8 cellular contexts compared by ENCODE assay signal in genomic region chr9:19230356-19231125, GRCh38. TPM values are rescaled to one million over a fixed set of nuclear protein-coding genes. Genes with fewer than 3 reads are reported as not detected.
DNase-seq lines count a peak whose midpoint lies in the region; TF ChIP-seq lines count a peak whose summit lies in the region.

Gene DENND4C, plus strand, starts transcription at chr9:19230693. Its CDS starts 45,482 bp downstream, at chr9:19276175.

- peak within 1 kb of the TSS; percentile 96 for H3K27ac ChIP-seq in neuronal stem cell (replicated peaks; ENCODE audit: low read length)

- peak within 1 kb of the TSS; percentile 63 for H3K4me2 ChIP-seq in neuronal stem cell (ENCODE audit: insufficient read depth, low read length, poor library complexity, severe bottlenecking)

- H2BK5ac ChIP-seq in neuronal stem cell (ENCODE audit: low read length) = peak within 1 kb of the TSS; percentile 98

- peak; percentile 38; the same call in 1 of the 2 replicates for TF ChIP-seq CTCF in LNCaP clone FGC (IDR thresholded peaks at IDR 0.05; ENCODE audit: control insufficient read depth, extremely low read depth, insufficient read depth)
- TF ChIP-seq CTCF in subcutaneous adipose tissue (IDR thresholded peaks at IDR 0.05; ENCODE audit: low read depth) = no peak

- peaks cover 2 to 9% of the 10 kb centered on the region in 2 donors for H3K4me1 ChIP-seq in neuronal stem cell (ENCODE audit: control insufficient read depth in 2 of 2, insufficient read depth in 1 of 2, low read depth in 1 of 2, low read length in 2 of 2)

- in situ Hi-C loops in G401 (cut with HindIII; ENCODE audit: low sequenced_read_pairs) = no loop called here

- H3K4ac ChIP-seq in neuronal stem cell (ENCODE audit: low read length) = peak within 1 kb of the TSS; percentile 66

- peak within 1 kb of the TSS; percentile 85 for H3K23ac ChIP-seq in neuronal stem cell (ENCODE audit: low read depth, low read length, poor library complexity)

- no peaks in the 10 kb centered on the region for H3K27me3 ChIP-seq in neuronal stem cell (ENCODE audit: control insufficient read depth in 3 of 3, insufficient read depth in 3 of 3, low read depth in 1 of 3, low read length in 3 of 3)

- peak within 1 kb of the TSS; percentile 99 for H3K18ac ChIP-seq in neuronal stem cell (ENCODE audit: low read length)

- peak within 1 kb of the TSS; percentile 94 for H3K14ac ChIP-seq in neuronal stem cell (ENCODE audit: low read length)

- no peak within 1 kb of the TSS for H4K8ac ChIP-seq in neuronal stem cell (ENCODE audit: low read depth, low read length)

- H3K36me3 ChIP-seq in neuronal stem cell (replicated peaks in 1 of 2; ENCODE audit: control insufficient read depth in 2 of 2, insufficient read depth in 2 of 2, low read length in 2 of 2) = no peaks in the 10 kb centered on the region

- peaks cover 2% of the 10 kb centered on the region for H3K79me1 ChIP-seq in neuronal stem cell (ENCODE audit: low read depth, low read length)

- peak; percentile 89 for DNase-seq in G401 (ENCODE audit: low spot score)
- DNase-seq in GOT3 (lab: John Stamatoyannopoulos, UW) = peak; percentile 11
- DNase-seq in LNCaP clone FGC (ENCODE audit: low read depth) = peak; percentile 67
- DNase-seq in SHP77 (lab: John Stamatoyannopoulos, UW) = peak; percentile 52 to 81
- peak; percentile 83 for DNase-seq in activated gamma-delta T cell treated with Interleukin-2 at 50 U/mL for 16 hours
- peak; percentile 72 for DNase-seq in foreskin melanocyte
- DNase-seq in neuronal stem cell (ENCODE audit: low spot score) = peak; percentile 93

- peak within 1 kb of the TSS; percentile 98 for H3K9ac ChIP-seq in neuronal stem cell (ENCODE audit: low read depth, low read length, poor library complexity)

- peak within 1 kb of the TSS; percentile 21 for H2BK120ac ChIP-seq in neuronal stem cell (ENCODE audit: low read depth, low read length)

- no CpG with 5 or more reads among the region's 86 CpGs for WGBS in neuronal stem cell (ENCODE audit: extremely low coverage in 2 of 2, insufficient read length in 2 of 2, insufficient replicate concordance in 1 of 2), 2 donors

- H3K4me3 ChIP-seq in LNCaP clone FGC (ENCODE audit: low read depth, low read length) (peak within 1 kb of the TSS; percentile 85), neuronal stem cell (ENCODE audit: low read length in 2 of 2) (peak within 1 kb of the TSS; percentile 64 to 100)

- peak within 1 kb of the TSS; percentile 81 for H2BK15ac ChIP-seq in neuronal stem cell (ENCODE audit: low read length)

- H2AFZ ChIP-seq in neuronal stem cell (ENCODE audit: low read length) = peak within 1 kb of the TSS; percentile 93

- no peak within 1 kb of the TSS for H2BK12ac ChIP-seq in neuronal stem cell (ENCODE audit: low read length)

- H2AK5ac ChIP-seq in neuronal stem cell (ENCODE audit: low read depth, low read length) = no peak within 1 kb of the TSS

- no peaks in the 10 kb centered on the region for H3K9me3 ChIP-seq in neuronal stem cell (replicated peaks in 1 of 2; ENCODE audit: control insufficient read depth in 2 of 2, insufficient read depth in 1 of 2, low read depth in 1 of 2, low read length in 2 of 2)

- H4K91ac ChIP-seq in neuronal stem cell (ENCODE audit: low read depth, low read length, poor library complexity) = no peak within 1 kb of the TSS

RNA-seq across cellular contexts. Expression of gene DENND4C, which starts in this region (rescaled TPM):
- 30.0 and 31.5 TPM in 2 replicates for total RNA-seq in G401 (2014; rRNA removed; shearing (Covaris generic))
- 13.3 TPM for polyA plus RNA-seq in neuronal stem cell (2013, experiment 1 of 2)
- 14.0 TPM for polyA plus RNA-seq in neuronal stem cell (2013, experiment 2 of 2)
- total RNA-seq in subcutaneous adipose tissue = 100 to 1,000 TPM; 111 to 309 (median 167) TPM

Comparison
In these comparisons a context has a peak if more than half of its experiments do, and no peak if none do; other contexts are left out.
1. Peak in every context shown above with its lines: DNase-seq, H3K4me3 ChIP-seq and H3K27ac ChIP-seq.
2. DNase-seq: peak in every context shown above with its lines; median percentile 93 in neuronal stem cell; 89 in G401; 83 in activated gamma-delta T cell treated with Interleukin-2 at 50 U/mL for 16 hours; 72 in foreskin melanocyte; 67 in LNCaP clone FGC; 66 in SHP77; 11 in GOT3.